ENCODE assay signal across 10 cellular contexts in genomic region chr15:67043939-67044771, GRCh38. TPM values are rescaled to one million over a fixed set of nuclear protein-coding genes. Genes with fewer than 3 reads are reported as not detected.
DNase-seq lines count a peak whose midpoint lies in the region; ATAC-seq and TF ChIP-seq lines count a peak whose summit lies in the region.
"Had no signal": no experiment of that assay in that cellular context is flagged by ENCODE, and none has a peak within 500 bp of the region (broad histone marks: within the 10 kb centered on the region; RNA-seq: fewer than 3 reads in every experiment).

No MANE protein-coding gene starts in this region.

- TF ChIP-seq CTCF in RWPE1 (conservative IDR thresholded peaks at IDR 0.05; ENCODE audit: low read depth) (no peak), epithelial cell of proximal tubule (conservative IDR thresholded peaks at IDR 0.05; ENCODE audit: low read depth, low read length) (no peak), osteoblast (IDR thresholded peaks at IDR 0.05; ENCODE audit: extremely low read depth, low read depth, low read length) (no peak)

- no peak for ATAC-seq in HG02981 (IDR thresholded peaks at IDR 0.05; ENCODE audit: unreplicated experiment)
- ATAC-seq in GM21390 (IDR thresholded peaks at IDR 0.05; ENCODE audit: unreplicated experiment) = no peak
- no peak for ATAC-seq in HG03439 (IDR thresholded peaks at IDR 0.05; ENCODE audit: unreplicated experiment)

- H3K27ac ChIP-seq in RWPE1 = peak overlapping the region; percentile 94
- peak overlapping the region; percentile 100 for H3K27ac ChIP-seq in osteoblast (ENCODE audit: low read depth, low read length)
- H3K27ac ChIP-seq: HL-60 had no signal

- in situ Hi-C loops in Caki2 (cut with HindIII; ENCODE audit: low pct_unique_long_range_greater_than_20kb, low sequenced_read_pairs) = no loop called here

- CTCF ChIA-PET in RWPE1 (lab: Yijun Ruan, JAX) = interaction anchor here (0.6 kb wide), 1 partner anchor 24 kb away, joined by 3 read pairs; no protein-coding TSS in a partner anchor

- peak overlapping the region; percentile 64 for H2AFZ ChIP-seq in osteoblast (ENCODE audit: low read length)

- H4K20me1 ChIP-seq in osteoblast (ENCODE audit: insufficient read depth, low read length) = no peaks in the 10 kb centered on the region

- no peaks in the 10 kb centered on the region for H3K9me3 ChIP-seq in osteoblast (ENCODE audit: low read depth, low read length)

- H3K4me3 ChIP-seq in epithelial cell of proximal tubule (ENCODE audit: low read depth, low read length) (no peak overlapping the region), osteoblast (ENCODE audit: insufficient read depth, low read length) (peak overlapping the region; percentile 18)

- POLR2A ChIA-PET in RWPE1 (lab: Yijun Ruan, JAX; ENCODE audit: low non-redundant PET) = no interaction called here

- no peaks in the 10 kb centered on the region for H3K36me3 ChIP-seq in osteoblast (ENCODE audit: insufficient read depth, low read length)

- peaks cover 53% of the 10 kb centered on the region for H3K4me1 ChIP-seq in osteoblast (ENCODE audit: insufficient read depth, low read length)

- peak overlapping the region; percentile 45 for H3K4me2 ChIP-seq in osteoblast (ENCODE audit: insufficient read depth, low read length)

- H3K27me3 ChIP-seq in osteoblast (ENCODE audit: insufficient read depth, low read length) = no peaks in the 10 kb centered on the region

- DNase-seq in Caki2 (ENCODE audit: low read depth) (peak; percentile 25), RWPE1 (ENCODE audit: low spot score) (no peak), epithelial cell of proximal tubule (ENCODE audit: low read depth) (peak; percentile 81), osteoblast (ENCODE audit: insufficient read length, low spot score, missing footprints) (no peak), Kasumi-1 (lab: John Stamatoyannopoulos, UW) (no peak)
- DNase-seq: effector memory CD4-positive, alpha-beta T cell had no signal

- H3K79me2 ChIP-seq in osteoblast (ENCODE audit: insufficient read depth, low read length) = no peaks in the 10 kb centered on the region

RNA-seq across cellular contexts. Expression of gene SMAD3, which starts 21.2 kb away (rescaled TPM):
- 26.4 and 31.4 TPM in 2 replicates for total RNA-seq in Caki2 (2014; rRNA removed; shearing (Covaris generic); ENCODE audit: low replicate concordance)
- total RNA-seq in epithelial cell of proximal tubule (58.2 and 97.4 TPM in 2 replicates), osteoblast (41.8 and 60.1 TPM in 2 replicates)

Comparison
In these comparisons a context has a peak if more than half of its experiments do, and no peak if none do; other contexts are left out.
1. DNase-seq: peak in Caki2 (single experiment) and epithelial cell of proximal tubule (single experiment); none in RWPE1 (single experiment), osteoblast (single experiment) and Kasumi-1 (0 of 2).